ENCODE assay signal across 1 cellular context in the genomic region with DNA sequence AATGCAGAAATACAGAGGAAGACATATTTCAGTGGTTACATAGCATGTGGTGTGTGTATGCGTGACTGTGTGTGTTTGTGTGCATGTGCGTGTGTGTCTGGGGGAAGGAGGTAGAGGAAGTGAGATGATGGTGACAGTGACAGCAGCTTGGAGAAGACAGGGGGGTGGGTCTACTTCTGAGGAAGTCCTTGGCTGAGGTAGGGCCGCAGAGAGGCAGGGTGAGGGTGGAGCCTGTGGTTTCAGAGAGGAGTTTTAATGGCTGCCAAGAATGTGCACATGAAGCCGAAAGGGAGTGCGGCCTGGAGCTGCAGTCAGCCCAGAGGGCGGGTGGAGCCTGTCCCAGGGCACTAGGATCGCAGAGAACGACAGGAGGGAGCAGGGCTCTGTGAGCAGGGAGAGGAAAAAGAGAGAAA.
A peak's percentile ranks its signal among the peaks of the same experiment; 100 is the strongest.
TF ChIP-seq lines count a peak whose summit lies in the region.

No MANE protein-coding gene starts in this region.

TF ChIP-seq in K562, 482 proteins besides CTCF, POLR2A, EP300 and RAD21 (continued from another document and continues in another):
- TF ChIP-seq, protein P1, sequence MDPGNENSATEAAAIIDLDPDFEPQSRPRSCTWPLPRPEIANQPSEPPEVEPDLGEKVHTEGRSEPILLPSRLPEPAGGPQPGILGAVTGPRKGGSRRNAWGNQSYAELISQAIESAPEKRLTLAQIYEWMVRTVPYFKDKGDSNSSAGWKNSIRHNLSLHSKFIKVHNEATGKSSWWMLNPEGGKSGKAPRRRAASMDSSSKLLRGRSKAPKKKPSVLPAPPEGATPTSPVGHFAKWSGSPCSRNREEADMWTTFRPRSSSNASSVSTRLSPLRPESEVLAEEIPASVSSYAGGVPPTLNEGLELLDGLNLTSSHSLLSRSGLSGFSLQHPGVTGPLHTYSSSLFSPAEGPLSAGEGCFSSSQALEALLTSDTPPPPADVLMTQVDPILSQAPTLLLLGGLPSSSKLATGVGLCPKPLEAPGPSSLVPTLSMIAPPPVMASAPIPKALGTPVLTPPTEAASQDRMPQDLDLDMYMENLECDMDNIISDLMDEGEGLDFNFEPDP (CRISPR knock-in tag; IDR thresholded peaks at IDR 0.05): no peak
- no peak for TF ChIP-seq SRSF9 (IDR thresholded peaks at IDR 0.05; ENCODE audit: borderline replicate concordance, low read depth, low read length)
- TF ChIP-seq ZNF77 (CRISPR knock-in tag; IDR thresholded peaks at IDR 0.05): no peak
- TF ChIP-seq, protein P2, sequence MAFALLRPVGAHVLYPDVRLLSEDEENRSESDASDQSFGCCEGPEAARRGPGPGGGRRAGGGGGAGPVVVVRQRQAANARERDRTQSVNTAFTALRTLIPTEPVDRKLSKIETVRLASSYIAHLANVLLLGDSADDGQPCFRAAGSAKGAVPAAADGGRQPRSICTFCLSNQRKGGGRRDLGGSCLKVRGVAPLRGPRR (CRISPR knock-in tag; IDR thresholded peaks at IDR 0.05): no peak
- TF ChIP-seq ZNF75A (CRISPR knock-in tag; IDR thresholded peaks at IDR 0.05): no peak
- TF ChIP-seq POLR2AphosphoS5 (IDR thresholded peaks at IDR 0.05; ENCODE audit: control insufficient read depth, insufficient read depth, low read depth, low read length): 0 out of 2 replicates have a peak, but pooled peaks have one; percentile 19
- TF ChIP-seq, protein P3, sequence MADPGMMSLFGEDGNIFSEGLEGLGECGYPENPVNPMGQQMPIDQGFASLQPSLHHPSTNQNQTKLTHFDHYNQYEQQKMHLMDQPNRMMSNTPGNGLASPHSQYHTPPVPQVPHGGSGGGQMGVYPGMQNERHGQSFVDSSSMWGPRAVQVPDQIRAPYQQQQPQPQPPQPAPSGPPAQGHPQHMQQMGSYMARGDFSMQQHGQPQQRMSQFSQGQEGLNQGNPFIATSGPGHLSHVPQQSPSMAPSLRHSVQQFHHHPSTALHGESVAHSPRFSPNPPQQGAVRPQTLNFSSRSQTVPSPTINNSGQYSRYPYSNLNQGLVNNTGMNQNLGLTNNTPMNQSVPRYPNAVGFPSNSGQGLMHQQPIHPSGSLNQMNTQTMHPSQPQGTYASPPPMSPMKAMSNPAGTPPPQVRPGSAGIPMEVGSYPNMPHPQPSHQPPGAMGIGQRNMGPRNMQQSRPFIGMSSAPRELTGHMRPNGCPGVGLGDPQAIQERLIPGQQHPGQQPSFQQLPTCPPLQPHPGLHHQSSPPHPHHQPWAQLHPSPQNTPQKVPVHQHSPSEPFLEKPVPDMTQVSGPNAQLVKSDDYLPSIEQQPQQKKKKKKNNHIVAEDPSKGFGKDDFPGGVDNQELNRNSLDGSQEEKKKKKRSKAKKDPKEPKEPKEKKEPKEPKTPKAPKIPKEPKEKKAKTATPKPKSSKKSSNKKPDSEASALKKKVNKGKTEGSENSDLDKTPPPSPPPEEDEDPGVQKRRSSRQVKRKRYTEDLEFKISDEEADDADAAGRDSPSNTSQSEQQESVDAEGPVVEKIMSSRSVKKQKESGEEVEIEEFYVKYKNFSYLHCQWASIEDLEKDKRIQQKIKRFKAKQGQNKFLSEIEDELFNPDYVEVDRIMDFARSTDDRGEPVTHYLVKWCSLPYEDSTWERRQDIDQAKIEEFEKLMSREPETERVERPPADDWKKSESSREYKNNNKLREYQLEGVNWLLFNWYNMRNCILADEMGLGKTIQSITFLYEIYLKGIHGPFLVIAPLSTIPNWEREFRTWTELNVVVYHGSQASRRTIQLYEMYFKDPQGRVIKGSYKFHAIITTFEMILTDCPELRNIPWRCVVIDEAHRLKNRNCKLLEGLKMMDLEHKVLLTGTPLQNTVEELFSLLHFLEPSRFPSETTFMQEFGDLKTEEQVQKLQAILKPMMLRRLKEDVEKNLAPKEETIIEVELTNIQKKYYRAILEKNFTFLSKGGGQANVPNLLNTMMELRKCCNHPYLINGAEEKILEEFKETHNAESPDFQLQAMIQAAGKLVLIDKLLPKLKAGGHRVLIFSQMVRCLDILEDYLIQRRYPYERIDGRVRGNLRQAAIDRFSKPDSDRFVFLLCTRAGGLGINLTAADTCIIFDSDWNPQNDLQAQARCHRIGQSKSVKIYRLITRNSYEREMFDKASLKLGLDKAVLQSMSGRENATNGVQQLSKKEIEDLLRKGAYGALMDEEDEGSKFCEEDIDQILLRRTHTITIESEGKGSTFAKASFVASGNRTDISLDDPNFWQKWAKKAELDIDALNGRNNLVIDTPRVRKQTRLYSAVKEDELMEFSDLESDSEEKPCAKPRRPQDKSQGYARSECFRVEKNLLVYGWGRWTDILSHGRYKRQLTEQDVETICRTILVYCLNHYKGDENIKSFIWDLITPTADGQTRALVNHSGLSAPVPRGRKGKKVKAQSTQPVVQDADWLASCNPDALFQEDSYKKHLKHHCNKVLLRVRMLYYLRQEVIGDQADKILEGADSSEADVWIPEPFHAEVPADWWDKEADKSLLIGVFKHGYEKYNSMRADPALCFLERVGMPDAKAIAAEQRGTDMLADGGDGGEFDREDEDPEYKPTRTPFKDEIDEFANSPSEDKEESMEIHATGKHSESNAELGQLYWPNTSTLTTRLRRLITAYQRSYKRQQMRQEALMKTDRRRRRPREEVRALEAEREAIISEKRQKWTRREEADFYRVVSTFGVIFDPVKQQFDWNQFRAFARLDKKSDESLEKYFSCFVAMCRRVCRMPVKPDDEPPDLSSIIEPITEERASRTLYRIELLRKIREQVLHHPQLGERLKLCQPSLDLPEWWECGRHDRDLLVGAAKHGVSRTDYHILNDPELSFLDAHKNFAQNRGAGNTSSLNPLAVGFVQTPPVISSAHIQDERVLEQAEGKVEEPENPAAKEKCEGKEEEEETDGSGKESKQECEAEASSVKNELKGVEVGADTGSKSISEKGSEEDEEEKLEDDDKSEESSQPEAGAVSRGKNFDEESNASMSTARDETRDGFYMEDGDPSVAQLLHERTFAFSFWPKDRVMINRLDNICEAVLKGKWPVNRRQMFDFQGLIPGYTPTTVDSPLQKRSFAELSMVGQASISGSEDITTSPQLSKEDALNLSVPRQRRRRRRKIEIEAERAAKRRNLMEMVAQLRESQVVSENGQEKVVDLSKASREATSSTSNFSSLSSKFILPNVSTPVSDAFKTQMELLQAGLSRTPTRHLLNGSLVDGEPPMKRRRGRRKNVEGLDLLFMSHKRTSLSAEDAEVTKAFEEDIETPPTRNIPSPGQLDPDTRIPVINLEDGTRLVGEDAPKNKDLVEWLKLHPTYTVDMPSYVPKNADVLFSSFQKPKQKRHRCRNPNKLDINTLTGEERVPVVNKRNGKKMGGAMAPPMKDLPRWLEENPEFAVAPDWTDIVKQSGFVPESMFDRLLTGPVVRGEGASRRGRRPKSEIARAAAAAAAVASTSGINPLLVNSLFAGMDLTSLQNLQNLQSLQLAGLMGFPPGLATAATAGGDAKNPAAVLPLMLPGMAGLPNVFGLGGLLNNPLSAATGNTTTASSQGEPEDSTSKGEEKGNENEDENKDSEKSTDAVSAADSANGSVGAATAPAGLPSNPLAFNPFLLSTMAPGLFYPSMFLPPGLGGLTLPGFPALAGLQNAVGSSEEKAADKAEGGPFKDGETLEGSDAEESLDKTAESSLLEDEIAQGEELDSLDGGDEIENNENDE (IDR thresholded peaks at IDR 0.05; ENCODE audit: low read depth, low read length): no peak
- TF ChIP-seq RBM25 (IDR thresholded peaks at IDR 0.05; ENCODE audit: low read depth, low read length, severe bottlenecking): no peak
- no peak for TF ChIP-seq RBM34 (IDR thresholded peaks at IDR 0.05; ENCODE audit: borderline replicate concordance, insufficient read depth, low read length)
- TF ChIP-seq NFXL1 (CRISPR knock-in tag; IDR thresholded peaks at IDR 0.05): no peak
- TF ChIP-seq HCFC1 (IDR thresholded peaks at IDR 0.05; ENCODE audit: low read depth, low read length): no peak
- TF ChIP-seq EHMT2 (IDR thresholded peaks at IDR 0.05): 0 out of 2 replicates have a peak, but pooled peaks have one; percentile 20
- no peak for TF ChIP-seq ZNF766 (CRISPR knock-in tag; conservative IDR thresholded peaks at IDR 0.05)
- TF ChIP-seq, protein P4, sequence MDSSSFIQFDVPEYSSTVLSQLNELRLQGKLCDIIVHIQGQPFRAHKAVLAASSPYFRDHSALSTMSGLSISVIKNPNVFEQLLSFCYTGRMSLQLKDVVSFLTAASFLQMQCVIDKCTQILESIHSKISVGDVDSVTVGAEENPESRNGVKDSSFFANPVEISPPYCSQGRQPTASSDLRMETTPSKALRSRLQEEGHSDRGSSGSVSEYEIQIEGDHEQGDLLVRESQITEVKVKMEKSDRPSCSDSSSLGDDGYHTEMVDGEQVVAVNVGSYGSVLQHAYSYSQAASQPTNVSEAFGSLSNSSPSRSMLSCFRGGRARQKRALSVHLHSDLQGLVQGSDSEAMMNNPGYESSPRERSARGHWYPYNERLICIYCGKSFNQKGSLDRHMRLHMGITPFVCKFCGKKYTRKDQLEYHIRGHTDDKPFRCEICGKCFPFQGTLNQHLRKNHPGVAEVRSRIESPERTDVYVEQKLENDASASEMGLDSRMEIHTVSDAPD (CRISPR knock-in tag; IDR thresholded peaks at IDR 0.05): no peak
- TF ChIP-seq TAF1 (IDR thresholded peaks at IDR 0.05; ENCODE audit: control insufficient read depth, extremely low read depth, insufficient read depth, low read length, severe bottlenecking): peak; percentile 52
- no peak for TF ChIP-seq SMARCB1 (IDR thresholded peaks at IDR 0.05; ENCODE audit: insufficient read length, low read depth)
- TF ChIP-seq ZNF197 (CRISPR knock-in tag; IDR thresholded peaks at IDR 0.05; ENCODE audit: low read depth): no peak
- no peak for TF ChIP-seq TARDBP (IDR thresholded peaks at IDR 0.05)
- TF ChIP-seq CCAR2 (IDR thresholded peaks at IDR 0.05; ENCODE audit: low read depth, low read length): no peak
- no peak for TF ChIP-seq LARP7 (IDR thresholded peaks at IDR 0.05)
- no peak for TF ChIP-seq ZNF778 (CRISPR knock-in tag; IDR thresholded peaks at IDR 0.05)
- TF ChIP-seq, protein P5, sequence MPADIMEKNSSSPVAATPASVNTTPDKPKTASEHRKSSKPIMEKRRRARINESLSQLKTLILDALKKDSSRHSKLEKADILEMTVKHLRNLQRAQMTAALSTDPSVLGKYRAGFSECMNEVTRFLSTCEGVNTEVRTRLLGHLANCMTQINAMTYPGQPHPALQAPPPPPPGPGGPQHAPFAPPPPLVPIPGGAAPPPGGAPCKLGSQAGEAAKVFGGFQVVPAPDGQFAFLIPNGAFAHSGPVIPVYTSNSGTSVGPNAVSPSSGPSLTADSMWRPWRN (IDR thresholded peaks at IDR 0.05; ENCODE audit: low read depth): no peak
- no peak for TF ChIP-seq PURB (CRISPR knock-in tag; IDR thresholded peaks at IDR 0.05; ENCODE audit: low read depth)
- no peak for TF ChIP-seq ERF (CRISPR knock-in tag; IDR thresholded peaks at IDR 0.05)
- TF ChIP-seq DPF2 (IDR thresholded peaks at IDR 0.05): peak; percentile 58; the same call in 1 of the 2 replicates
- no peak for TF ChIP-seq SMARCC2 (IDR thresholded peaks at IDR 0.05; ENCODE audit: low read depth)
- no peak for TF ChIP-seq NR2F6 (CRISPR knock-in tag; IDR thresholded peaks at IDR 0.05)
- TF ChIP-seq ZNF140 (CRISPR knock-in tag; IDR thresholded peaks at IDR 0.05): no peak
- no peak for TF ChIP-seq TAF15 (IDR thresholded peaks at IDR 0.05; ENCODE audit: low read depth, low read length)
- no peak for TF ChIP-seq ZNF282 (CRISPR knock-in tag; IDR thresholded peaks at IDR 0.05)
- TF ChIP-seq, protein P6, sequence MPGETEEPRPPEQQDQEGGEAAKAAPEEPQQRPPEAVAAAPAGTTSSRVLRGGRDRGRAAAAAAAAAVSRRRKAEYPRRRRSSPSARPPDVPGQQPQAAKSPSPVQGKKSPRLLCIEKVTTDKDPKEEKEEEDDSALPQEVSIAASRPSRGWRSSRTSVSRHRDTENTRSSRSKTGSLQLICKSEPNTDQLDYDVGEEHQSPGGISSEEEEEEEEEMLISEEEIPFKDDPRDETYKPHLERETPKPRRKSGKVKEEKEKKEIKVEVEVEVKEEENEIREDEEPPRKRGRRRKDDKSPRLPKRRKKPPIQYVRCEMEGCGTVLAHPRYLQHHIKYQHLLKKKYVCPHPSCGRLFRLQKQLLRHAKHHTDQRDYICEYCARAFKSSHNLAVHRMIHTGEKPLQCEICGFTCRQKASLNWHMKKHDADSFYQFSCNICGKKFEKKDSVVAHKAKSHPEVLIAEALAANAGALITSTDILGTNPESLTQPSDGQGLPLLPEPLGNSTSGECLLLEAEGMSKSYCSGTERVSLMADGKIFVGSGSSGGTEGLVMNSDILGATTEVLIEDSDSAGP (CRISPR knock-in tag; IDR thresholded peaks at IDR 0.05): no peak
- TF ChIP-seq FOXM1 (IDR thresholded peaks at IDR 0.05; ENCODE audit: low read depth): no peak
- TF ChIP-seq FOXM1 (CRISPR knock-in tag; IDR thresholded peaks at IDR 0.05; ENCODE audit: low read depth): no peak
- no peak for TF ChIP-seq BMI1 (IDR thresholded peaks at IDR 0.05; ENCODE audit: low read length)
- no peak for TF ChIP-seq RBM15 (IDR thresholded peaks at IDR 0.05; ENCODE audit: insufficient read depth, low read length)
- TF ChIP-seq RCOR1 (IDR thresholded peaks at IDR 0.05; ENCODE audit: borderline replicate concordance in 1 of 2, low read depth in 2 of 2, low read length in 2 of 2): 0 out of 4 replicates have a peak, but pooled peaks of 1 of the 2 experiments have one; percentile 30
- TF ChIP-seq TCF3 (CRISPR knock-in tag; IDR thresholded peaks at IDR 0.05): 0 out of 2 replicates have a peak, but pooled peaks have one; percentile 15
- TF ChIP-seq ZNF217 (CRISPR knock-in tag; IDR thresholded peaks at IDR 0.05): no peak
- TF ChIP-seq NR1H2 (CRISPR knock-in tag; IDR thresholded peaks at IDR 0.05): no peak
- TF ChIP-seq SRSF3 (IDR thresholded peaks at IDR 0.05; ENCODE audit: insufficient read depth, low read length): no peak
- TF ChIP-seq, protein P7, sequence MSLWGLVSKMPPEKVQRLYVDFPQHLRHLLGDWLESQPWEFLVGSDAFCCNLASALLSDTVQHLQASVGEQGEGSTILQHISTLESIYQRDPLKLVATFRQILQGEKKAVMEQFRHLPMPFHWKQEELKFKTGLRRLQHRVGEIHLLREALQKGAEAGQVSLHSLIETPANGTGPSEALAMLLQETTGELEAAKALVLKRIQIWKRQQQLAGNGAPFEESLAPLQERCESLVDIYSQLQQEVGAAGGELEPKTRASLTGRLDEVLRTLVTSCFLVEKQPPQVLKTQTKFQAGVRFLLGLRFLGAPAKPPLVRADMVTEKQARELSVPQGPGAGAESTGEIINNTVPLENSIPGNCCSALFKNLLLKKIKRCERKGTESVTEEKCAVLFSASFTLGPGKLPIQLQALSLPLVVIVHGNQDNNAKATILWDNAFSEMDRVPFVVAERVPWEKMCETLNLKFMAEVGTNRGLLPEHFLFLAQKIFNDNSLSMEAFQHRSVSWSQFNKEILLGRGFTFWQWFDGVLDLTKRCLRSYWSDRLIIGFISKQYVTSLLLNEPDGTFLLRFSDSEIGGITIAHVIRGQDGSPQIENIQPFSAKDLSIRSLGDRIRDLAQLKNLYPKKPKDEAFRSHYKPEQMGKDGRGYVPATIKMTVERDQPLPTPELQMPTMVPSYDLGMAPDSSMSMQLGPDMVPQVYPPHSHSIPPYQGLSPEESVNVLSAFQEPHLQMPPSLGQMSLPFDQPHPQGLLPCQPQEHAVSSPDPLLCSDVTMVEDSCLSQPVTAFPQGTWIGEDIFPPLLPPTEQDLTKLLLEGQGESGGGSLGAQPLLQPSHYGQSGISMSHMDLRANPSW (CRISPR knock-in tag; IDR thresholded peaks at IDR 0.05): no peak
- no peak for TF ChIP-seq ZNF165 (CRISPR knock-in tag; IDR thresholded peaks at IDR 0.05; ENCODE audit: borderline replicate concordance)
- no peak for TF ChIP-seq ZNF551 (CRISPR knock-in tag; IDR thresholded peaks at IDR 0.05)
- no peak for TF ChIP-seq COPS2 (conservative IDR thresholded peaks at IDR 0.05)
- TF ChIP-seq GABPB1 (CRISPR knock-in tag; IDR thresholded peaks at IDR 0.05): peak; percentile 38
- no peak for TF ChIP-seq SREBF2 (CRISPR knock-in tag; IDR thresholded peaks at IDR 0.05)
- 0 out of 2 replicates have a peak, but pooled peaks have one; percentile 53 for TF ChIP-seq SMARCE1 (IDR thresholded peaks at IDR 0.05)
- TF ChIP-seq ZNF830 (CRISPR knock-in tag; IDR thresholded peaks at IDR 0.05): 0 out of 2 replicates have a peak, but pooled peaks have one; percentile 23
- no peak for TF ChIP-seq TCF7 (IDR thresholded peaks at IDR 0.05; ENCODE audit: borderline replicate concordance)
- no peak for TF ChIP-seq DDX20 (tag; IDR thresholded peaks at IDR 0.05; ENCODE audit: low read depth)
